In genomic region chr3:196236169-196236568, GRCh38 we compare ENCODE assay signal across 1 cellular context.
TF ChIP-seq lines count a peak whose summit lies in the region.

No MANE protein-coding gene starts in this region.

TF ChIP-seq in GM23338, 12 proteins besides CTCF, POLR2A, EP300 and RAD21 (continued from another document):
- no peak for TF ChIP-seq ZNF462 (CRISPR knock-in tag; IDR thresholded peaks at IDR 0.05)
- no peak for TF ChIP-seq EZH2phosphoT487 (IDR thresholded peaks at IDR 0.05; ENCODE audit: unreplicated experiment)
- no peak for TF ChIP-seq ZNF114 (CRISPR knock-in tag; IDR thresholded peaks at IDR 0.05)
- no peak for TF ChIP-seq EZH2 (IDR thresholded peaks at IDR 0.05; ENCODE audit: low read depth, unreplicated experiment)
- no peak for TF ChIP-seq STAT1 (IDR thresholded peaks at IDR 0.05; ENCODE audit: unreplicated experiment)
- TF ChIP-seq POLR2AphosphoS5 (IDR thresholded peaks at IDR 0.05; ENCODE audit: low read depth): no peak
- no peak for TF ChIP-seq ZNF331 (CRISPR knock-in tag; IDR thresholded peaks at IDR 0.05; ENCODE audit: low read depth)
